In genomic region chr4:159145318-159146006, GRCh38 we compare ENCODE assay signal across 17 cellular contexts. TPM values are rescaled to one million over a fixed set of nuclear protein-coding genes. Genes with fewer than 3 reads are reported as not detected.
A peak's percentile ranks its signal among the peaks of the same experiment; 100 is the strongest.
DNase-seq lines count a peak whose midpoint lies in the region; ATAC-seq, FAIRE-seq and TF ChIP-seq lines count a peak whose summit lies in the region.
"Had no signal": no experiment of that assay in that cellular context is flagged by ENCODE, and none has a peak within 500 bp of the region (broad histone marks: within the 10 kb centered on the region; RNA-seq: fewer than 3 reads in every experiment).

No MANE protein-coding gene starts in this region.

- CTCF ChIA-PET in K562 (lab: Yijun Ruan, JAX; ENCODE audit: low intra/inter-chr PET ratio), result no interaction called here

- peaks cover 0 to 33% of the 10 kb centered on the region in 2 donors for H3K4me1 ChIP-seq in right atrium auricular region
- peaks cover 12 to 37% of the 10 kb centered on the region in 2 experiments; a peak in 4 of 5 replicates for H3K4me1 ChIP-seq in K562 (replicated peaks in 1 of 2; ENCODE audit: control insufficient read depth in 2 of 2, insufficient read depth in 2 of 2, low read length in 2 of 2)
- peaks cover 9% of the 10 kb centered on the region for H3K4me1 ChIP-seq in foreskin keratinocyte
- H3K4me1 ChIP-seq: Peyer's patch had no signal

- BruUV-seq in K562 (replicated peaks; lab: Mats Ljungman, UMichigan), result no TSS peak

- no peaks in the 10 kb centered on the region for H3K9me3 ChIP-seq in right atrium auricular region
- H3K9me3 ChIP-seq in K562 (replicated peaks; ENCODE audit: control insufficient read depth, insufficient read depth, low read depth, low read length), result no peaks in the 10 kb centered on the region
- H3K9me3 ChIP-seq: Peyer's patch had no signal

- H3K27ac ChIP-seq in right atrium auricular region (no peak overlapping the region), K562 (ENCODE audit: extremely low read depth, low read depth, low read length) (peak overlapping the region; percentile 43; the same call in 2 of the 3 replicates), foreskin keratinocyte (no peak overlapping the region)
- H3K27ac ChIP-seq: Peyer's patch had no signal

- H3K4me2 ChIP-seq in K562 (ENCODE audit: insufficient read depth, low read length), result peak overlapping the region; percentile 69

- intact Hi-C loops in left ventricle myocardium superior (cut with micrococcal nuclease), result no loop called here
- intact Hi-C loops in K562 (cut with micrococcal nuclease), result no loop called here

- H3K27me3 ChIP-seq in right atrium auricular region, result no peaks in the 10 kb centered on the region
- H3K27me3 ChIP-seq in K562 (ENCODE audit: control insufficient read depth in 2 of 2, insufficient read depth in 2 of 2, low read length in 2 of 2), result no peaks in the 10 kb centered on the region
- H3K27me3 ChIP-seq in foreskin keratinocyte, result no peaks in the 10 kb centered on the region
- H3K27me3 ChIP-seq: Peyer's patch had no signal

- no peak for DNase-seq in left ventricle myocardium superior
- DNase-seq in right atrium auricular region (ENCODE audit: low spot score), result no peak
- peak; percentile 46 to 62 (median 58) for DNase-seq in K562 (ENCODE audit: extremely low read depth in 1 of 4, low spot score in 3 of 4)
- no peak for DNase-seq in foreskin keratinocyte
- DNase-seq in NCI-H1417 (lab: John Stamatoyannopoulos, UW), result no peak
- no peak for DNase-seq in SKM-1 (lab: John Stamatoyannopoulos, UW; ENCODE audit: unreplicated experiment)
- DNase-seq in UCSD-AML1 (lab: John Stamatoyannopoulos, UW; ENCODE audit: unreplicated experiment), result no peak
- DNase-seq: CD4-positive, alpha-beta memory T cell; DMS53; GOT3; KBM-7; NCI-H1105; NCI-H1694; NCI-H2081 treated with DMSO at 0.1 percent for 48 hours; NCI-H446 treated with DMSO at 0.1 percent for 48 hours; Peyer's patch had no signal

- no peak overlapping the region for H2AFZ ChIP-seq in K562 (ENCODE audit: low read depth, low read length)

- H3K9me1 ChIP-seq in K562 (ENCODE audit: control insufficient read depth, insufficient read depth, low read length), result no peaks in the 10 kb centered on the region

- in situ Hi-C loops in K562 (cut with MboI), result no loop called here

- no peaks in the 10 kb centered on the region for H3K36me3 ChIP-seq in right atrium auricular region
- H3K36me3 ChIP-seq in K562 (ENCODE audit: control insufficient read depth, insufficient read depth, low read length), result no peaks in the 10 kb centered on the region
- H3K36me3 ChIP-seq: Peyer's patch had no signal

- no peak for TF ChIP-seq CTCF in right atrium auricular region (IDR thresholded peaks at IDR 0.05)
- no peak for TF ChIP-seq CTCF in K562 (IDR thresholded peaks at IDR 0.05 in 2 of 3, conservative IDR thresholded peaks at IDR 0.05 in 1 of 3; ENCODE audit: insufficient read depth in 2 of 3, low read depth in 1 of 3, low read length in 3 of 3)
- TF ChIP-seq CTCF in foreskin keratinocyte (conservative IDR thresholded peaks at IDR 0.05), result no peak

- 0 out of 2 replicates have a peak, but pooled peaks have one; percentile 30 for TF ChIP-seq EP300 in K562 (IDR thresholded peaks at IDR 0.05; ENCODE audit: low read length)

- H3K79me2 ChIP-seq in K562 (ENCODE audit: control insufficient read depth, insufficient read depth, low read length), result peaks cover 88% of the 10 kb centered on the region

- H3K9ac ChIP-seq in K562 (ENCODE audit: insufficient read depth in 1 of 2, low read depth in 2 of 2, low read length in 2 of 2), result peak overlapping the region in 1 of 2 experiments; percentile 29; a peak in 1 of 4 replicates

- no peak for TF ChIP-seq POLR2A in K562 (conservative IDR thresholded peaks at IDR 0.05)

- H3K4me3 ChIP-seq in right atrium auricular region (no peak overlapping the region), K562 (no peak overlapping the region)
- H3K4me3 ChIP-seq: Peyer's patch had no signal

- peak; percentile 74 for ATAC-seq in left ventricle myocardium superior
- peak; percentile 69 for ATAC-seq in K562
- peak; percentile 34 for ATAC-seq in foreskin keratinocyte
- no peak for ATAC-seq in GM18870 (IDR thresholded peaks at IDR 0.05; ENCODE audit: unreplicated experiment)

- WGBS in K562 (ENCODE audit: insufficient coverage, low coverage, missing lambda C conversion rate), result 38% methylated on average over 5 of the region's 5 CpGs

- TF ChIP-seq RAD21 in K562 (CRISPR knock-in tag; conservative IDR thresholded peaks at IDR 0.05 in 1 of 2, IDR thresholded peaks at IDR 0.05 in 1 of 2), result no peak

- no peaks in the 10 kb centered on the region for H4K20me1 ChIP-seq in K562 (replicated peaks; ENCODE audit: control insufficient read depth, insufficient read depth, low read length)

- POLR2A ChIA-PET in K562 (lab: Yijun Ruan, JAX), result interaction anchor here (0.6 to 1.3 kb wide), 4 partner anchors 9 to 55 kb away, joined by 3 to 5 read pairs (median 3); no protein-coding TSS in a partner anchor

- peak; percentile 78 for FAIRE-seq in K562 (lab: Jason Lieb, UNC)

TF ChIP-seq in K562, 482 proteins besides CTCF, POLR2A, EP300 and RAD21 (continues in another document):
- no peak for TF ChIP-seq NR1H2 (CRISPR knock-in tag; IDR thresholded peaks at IDR 0.05)
- no peak for TF ChIP-seq ZNF134 (CRISPR knock-in tag; conservative IDR thresholded peaks at IDR 0.05)
- no peak for TF ChIP-seq ETV5 (CRISPR knock-in tag; IDR thresholded peaks at IDR 0.05; ENCODE audit: low read depth)
- TF ChIP-seq RFX5 (IDR thresholded peaks at IDR 0.05; ENCODE audit: low read depth, low read length), result no peak
- TF ChIP-seq, protein P1, sequence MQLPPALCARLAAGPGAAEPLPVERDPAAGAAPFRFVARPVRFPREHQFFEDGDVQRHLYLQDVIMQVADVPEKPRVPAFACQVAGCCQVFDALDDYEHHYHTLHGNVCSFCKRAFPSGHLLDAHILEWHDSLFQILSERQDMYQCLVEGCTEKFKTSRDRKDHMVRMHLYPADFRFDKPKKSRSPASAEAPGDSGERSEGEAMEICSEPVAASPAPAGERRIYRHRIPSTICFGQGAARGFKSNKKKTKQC (CRISPR knock-in tag; IDR thresholded peaks at IDR 0.05), result no peak
- TF ChIP-seq KHSRP (IDR thresholded peaks at IDR 0.05), result no peak
- TF ChIP-seq, protein P2, sequence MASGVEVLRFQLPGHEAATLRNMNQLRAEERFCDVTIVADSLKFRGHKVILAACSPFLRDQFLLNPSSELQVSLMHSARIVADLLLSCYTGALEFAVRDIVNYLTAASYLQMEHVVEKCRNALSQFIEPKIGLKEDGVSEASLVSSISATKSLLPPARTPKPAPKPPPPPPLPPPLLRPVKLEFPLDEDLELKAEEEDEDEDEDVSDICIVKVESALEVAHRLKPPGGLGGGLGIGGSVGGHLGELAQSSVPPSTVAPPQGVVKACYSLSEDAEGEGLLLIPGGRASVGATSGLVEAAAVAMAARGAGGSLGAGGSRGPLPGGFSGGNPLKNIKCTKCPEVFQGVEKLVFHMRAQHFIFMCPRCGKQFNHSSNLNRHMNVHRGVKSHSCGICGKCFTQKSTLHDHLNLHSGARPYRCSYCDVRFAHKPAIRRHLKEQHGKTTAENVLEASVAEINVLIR (CRISPR knock-in tag; IDR thresholded peaks at IDR 0.05), result no peak
- no peak for TF ChIP-seq ILK (tag; IDR thresholded peaks at IDR 0.05; ENCODE audit: borderline replicate concordance, low read depth)
- TF ChIP-seq PRPF4 (IDR thresholded peaks at IDR 0.05; ENCODE audit: insufficient read depth, low read depth, low read length, poor library complexity, severe bottlenecking), result no peak
- TF ChIP-seq, protein P3, sequence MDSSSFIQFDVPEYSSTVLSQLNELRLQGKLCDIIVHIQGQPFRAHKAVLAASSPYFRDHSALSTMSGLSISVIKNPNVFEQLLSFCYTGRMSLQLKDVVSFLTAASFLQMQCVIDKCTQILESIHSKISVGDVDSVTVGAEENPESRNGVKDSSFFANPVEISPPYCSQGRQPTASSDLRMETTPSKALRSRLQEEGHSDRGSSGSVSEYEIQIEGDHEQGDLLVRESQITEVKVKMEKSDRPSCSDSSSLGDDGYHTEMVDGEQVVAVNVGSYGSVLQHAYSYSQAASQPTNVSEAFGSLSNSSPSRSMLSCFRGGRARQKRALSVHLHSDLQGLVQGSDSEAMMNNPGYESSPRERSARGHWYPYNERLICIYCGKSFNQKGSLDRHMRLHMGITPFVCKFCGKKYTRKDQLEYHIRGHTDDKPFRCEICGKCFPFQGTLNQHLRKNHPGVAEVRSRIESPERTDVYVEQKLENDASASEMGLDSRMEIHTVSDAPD (CRISPR knock-in tag; IDR thresholded peaks at IDR 0.05), result peak; percentile 94
- TF ChIP-seq TCF3 (CRISPR knock-in tag; IDR thresholded peaks at IDR 0.05), result peak; percentile 51
- no peak for TF ChIP-seq ZNF146 (CRISPR knock-in tag; IDR thresholded peaks at IDR 0.05; ENCODE audit: unreplicated experiment)

RNA-seq across cellular contexts. Expression of gene RAPGEF2, which starts 42.6 kb away (rescaled TPM):
- 42.2 TPM for total RNA-seq in left ventricle myocardium superior
- total RNA-seq in right atrium auricular region, result 10 to 100 TPM; 49.8 to 51.5 TPM
- 50.9 and 149 TPM in 2 replicates for total RNA-seq in K562 (2011; cell fraction: chromatin; rRNA removed; ENCODE audit: low replicate concordance)
- 21.8 and 31.8 TPM in 2 replicates for total RNA-seq in K562 (2011; cell fraction: nucleolus; rRNA removed)
- total RNA-seq in K562 (2011; cell fraction: nucleoplasm; rRNA removed), result 43.3 and 46.7 TPM in 2 replicates
- total RNA-seq in K562 (2014; rRNA removed), result 21.2 and 21.4 TPM in 2 replicates
- total RNA-seq in K562 (2014; rRNA removed; fragmentation: Illumina TruSeq; extraction: Trizol), result 24.1 and 27.3 TPM in 2 replicates
- 29.9 and 32.6 TPM in 2 replicates for total RNA-seq in K562 (2015; rRNA removed; fragmentation: Illumina TruSeq; extraction: Trizol)
- 17.1 and 23.1 TPM in 2 replicates for total RNA-seq in K562 (2021)
- 28.4 and 31.1 TPM in 2 replicates for polyA plus RNA-seq in K562 (2011; rRNA removed)
- 15.8 and 20.2 TPM in 2 replicates for polyA plus RNA-seq in K562 (2011; cell fraction: cytosol; rRNA removed)
- polyA plus RNA-seq in K562 (2011; cell fraction: nucleus; rRNA removed), result 45.9 and 58.3 TPM in 2 replicates
- 16.1 and 24.1 TPM in 2 replicates for polyA plus RNA-seq in K562 (2012)
- 22.1 and 26.8 TPM in 2 replicates for polyA plus RNA-seq in K562 (2014; fragmentation: Illumina TruSeq; extraction: Trizol)
- polyA plus RNA-seq in K562 (2014; fragmentation: Nextera tagmentation; extraction: Ambion mirVana), result 1 to 10 TPM; 3.1 to 3.4 TPM
- 13.1 and 15.0 TPM in 2 replicates for polyA plus RNA-seq in K562 (2014; rRNA removed)
- 127 and 148 TPM in 2 replicates for polyA minus RNA-seq in K562 (2011; rRNA and poly(A)+ RNA removed)
- polyA minus RNA-seq in K562 (2011; cell fraction: cytosol; rRNA and poly(A)+ RNA removed), result 23.8 and 34.2 TPM in 2 replicates
- polyA minus RNA-seq in K562 (2011; cell fraction: nucleus; rRNA and poly(A)+ RNA removed), result 42.3 and 86.1 TPM in 2 replicates
- total RNA-seq in foreskin keratinocyte, result 18.9 and 19.4 TPM in 2 replicates
- 1.8 TPM in 2 replicates for polyA plus RNA-seq in foreskin keratinocyte

Comparison
In these comparisons a context has a peak if more than half of its experiments do, and no peak if none do; other contexts are left out.
1. DNase-seq: peak in K562 (4 of 4); none in left ventricle myocardium superior (single experiment), right atrium auricular region (single experiment), foreskin keratinocyte (0 of 2), NCI-H1417 (0 of 3), SKM-1 (single experiment) and UCSD-AML1 (single experiment).